ENCODE assay signal across 1 cellular context in the genomic region with DNA sequence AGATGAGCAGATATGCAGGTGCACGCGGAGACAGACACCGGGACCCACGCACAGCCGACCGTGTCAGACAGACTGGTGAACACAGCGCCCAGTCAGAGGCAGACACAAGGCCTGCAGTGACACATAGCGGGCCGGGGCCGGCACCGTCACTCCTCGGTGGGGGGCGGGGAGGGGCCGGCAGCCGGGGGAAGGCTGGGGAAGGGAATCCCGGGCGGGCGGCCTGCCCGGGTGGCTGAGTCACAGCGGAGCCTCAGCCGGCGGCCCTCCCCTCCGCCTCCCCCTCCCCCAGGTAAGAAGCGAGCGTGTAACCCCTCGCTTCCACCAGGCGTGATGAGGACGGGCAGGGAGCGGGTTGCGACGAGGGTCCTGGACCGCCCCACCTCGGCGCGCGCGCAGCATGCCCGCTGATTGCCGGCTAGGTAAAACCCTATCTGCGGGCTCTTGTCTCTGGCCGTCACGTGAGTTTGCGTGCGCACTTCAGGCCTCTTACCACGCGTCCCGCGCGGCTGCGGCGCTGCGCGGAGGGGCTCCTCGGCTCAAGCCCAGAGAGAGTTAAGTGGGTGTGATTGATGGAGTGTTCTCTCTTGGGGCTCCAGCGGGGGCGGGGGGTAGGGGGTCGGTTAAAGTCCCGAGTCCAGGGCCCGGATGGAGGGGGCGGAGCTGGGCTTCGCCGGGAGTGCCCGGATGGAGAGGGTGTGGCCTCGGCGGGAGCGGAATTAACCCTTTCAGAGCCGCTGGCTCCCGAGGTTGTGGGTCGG.
TF ChIP-seq lines count a peak whose summit lies in the region.

No MANE protein-coding gene starts in this region.

TF ChIP-seq in K562, 482 proteins besides CTCF, POLR2A, EP300 and RAD21 (continued from another document):
- TF ChIP-seq, protein P1, sequence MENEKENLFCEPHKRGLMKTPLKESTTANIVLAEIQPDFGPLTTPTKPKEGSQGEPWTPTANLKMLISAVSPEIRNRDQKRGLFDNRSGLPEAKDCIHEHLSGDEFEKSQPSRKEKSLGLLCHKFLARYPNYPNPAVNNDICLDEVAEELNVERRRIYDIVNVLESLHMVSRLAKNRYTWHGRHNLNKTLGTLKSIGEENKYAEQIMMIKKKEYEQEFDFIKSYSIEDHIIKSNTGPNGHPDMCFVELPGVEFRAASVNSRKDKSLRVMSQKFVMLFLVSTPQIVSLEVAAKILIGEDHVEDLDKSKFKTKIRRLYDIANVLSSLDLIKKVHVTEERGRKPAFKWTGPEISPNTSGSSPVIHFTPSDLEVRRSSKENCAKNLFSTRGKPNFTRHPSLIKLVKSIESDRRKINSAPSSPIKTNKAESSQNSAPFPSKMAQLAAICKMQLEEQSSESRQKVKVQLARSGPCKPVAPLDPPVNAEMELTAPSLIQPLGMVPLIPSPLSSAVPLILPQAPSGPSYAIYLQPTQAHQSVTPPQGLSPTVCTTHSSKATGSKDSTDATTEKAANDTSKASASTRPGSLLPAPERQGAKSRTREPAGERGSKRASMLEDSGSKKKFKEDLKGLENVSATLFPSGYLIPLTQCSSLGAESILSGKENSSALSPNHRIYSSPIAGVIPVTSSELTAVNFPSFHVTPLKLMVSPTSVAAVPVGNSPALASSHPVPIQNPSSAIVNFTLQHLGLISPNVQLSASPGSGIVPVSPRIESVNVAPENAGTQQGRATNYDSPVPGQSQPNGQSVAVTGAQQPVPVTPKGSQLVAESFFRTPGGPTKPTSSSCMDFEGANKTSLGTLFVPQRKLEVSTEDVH (IDR thresholded peaks at IDR 0.05; ENCODE audit: low read depth, partially characterized antibody), result no peak
- TF ChIP-seq RB1 (IDR thresholded peaks at IDR 0.05; ENCODE audit: low read depth) (peak; percentile 61), SMAD4 (CRISPR knock-in tag; conservative IDR thresholded peaks at IDR 0.05) (peak; percentile 99), NRF1 (conservative IDR thresholded peaks at IDR 0.05 in 1 of 2, IDR thresholded peaks at IDR 0.05 in 1 of 2) (peak; percentile 62 to 71), PHF20 (IDR thresholded peaks at IDR 0.05; ENCODE audit: partially characterized antibody) (peak; percentile 9), EP400 (IDR thresholded peaks at IDR 0.05) (peak; percentile 61; the same call in 1 of the 2 replicates), MXI1 (IDR thresholded peaks at IDR 0.05; ENCODE audit: low read depth, low read length) (0 out of 2 replicates have a peak, but pooled peaks have one; percentile 11), ZNF232 (CRISPR knock-in tag; IDR thresholded peaks at IDR 0.05) (no peak), TBL1XR1 (IDR thresholded peaks at IDR 0.05; ENCODE audit: low read length in 2 of 2) (0 out of 4 replicates have a peak, but pooled peaks of 1 of the 2 experiments have one; percentile 32)
